1 cellular context compared by ENCODE assay signal in the genomic region with DNA sequence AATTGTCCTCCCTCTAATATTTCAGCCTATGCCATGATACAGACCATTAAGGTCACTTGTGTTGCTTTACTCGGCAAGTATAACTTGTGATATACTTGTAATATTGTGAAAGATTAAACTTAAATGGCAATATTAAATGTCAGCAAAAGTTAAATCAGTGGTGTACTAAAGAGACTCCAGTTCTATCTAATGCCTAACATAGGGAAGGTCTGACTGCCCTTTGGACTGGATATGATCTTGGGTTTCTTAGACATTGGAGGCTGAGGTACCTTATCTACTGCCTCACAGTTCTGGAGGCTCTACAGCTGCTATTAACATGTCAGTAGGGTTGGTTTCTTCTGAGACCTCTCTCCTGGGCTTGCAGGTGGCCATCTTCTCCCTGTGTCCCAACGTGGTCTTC.
TF ChIP-seq lines count a peak whose summit lies in the region.

No MANE protein-coding gene starts in this region.

TF ChIP-seq in K562, 482 proteins besides CTCF, POLR2A, EP300 and RAD21 (continued from another document and continues in another):
- TF ChIP-seq, protein P1, sequence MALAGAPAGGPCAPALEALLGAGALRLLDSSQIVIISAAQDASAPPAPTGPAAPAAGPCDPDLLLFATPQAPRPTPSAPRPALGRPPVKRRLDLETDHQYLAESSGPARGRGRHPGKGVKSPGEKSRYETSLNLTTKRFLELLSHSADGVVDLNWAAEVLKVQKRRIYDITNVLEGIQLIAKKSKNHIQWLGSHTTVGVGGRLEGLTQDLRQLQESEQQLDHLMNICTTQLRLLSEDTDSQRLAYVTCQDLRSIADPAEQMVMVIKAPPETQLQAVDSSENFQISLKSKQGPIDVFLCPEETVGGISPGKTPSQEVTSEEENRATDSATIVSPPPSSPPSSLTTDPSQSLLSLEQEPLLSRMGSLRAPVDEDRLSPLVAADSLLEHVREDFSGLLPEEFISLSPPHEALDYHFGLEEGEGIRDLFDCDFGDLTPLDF (CRISPR knock-in tag; IDR thresholded peaks at IDR 0.05): no peak
- TF ChIP-seq KLF13 (tag; IDR thresholded peaks at IDR 0.05; ENCODE audit: borderline replicate concordance, low read depth) (no peak), SMAD1 (IDR thresholded peaks at IDR 0.05; ENCODE audit: low read depth, low read length, partially characterized antibody) (no peak), ZNF75A (CRISPR knock-in tag; IDR thresholded peaks at IDR 0.05) (no peak), TEAD2 (tag; IDR thresholded peaks at IDR 0.05) (no peak), PTRF (tag; IDR thresholded peaks at IDR 0.05) (no peak), KLF16 (IDR thresholded peaks at IDR 0.05) (peak; percentile 82; the same call in 1 of the 2 replicates), CCAR2 (IDR thresholded peaks at IDR 0.05; ENCODE audit: low read depth, low read length) (no peak), ZNF12 (CRISPR knock-in tag; IDR thresholded peaks at IDR 0.05) (no peak), DPF2 (IDR thresholded peaks at IDR 0.05) (peak; percentile 66), MEF2D (tag; conservative IDR thresholded peaks at IDR 0.05; ENCODE audit: low read depth) (no peak), ZNF174 (CRISPR knock-in tag; IDR thresholded peaks at IDR 0.05) (no peak), CBFA2T2 (conservative IDR thresholded peaks at IDR 0.05) (peak; percentile 92), ZNF57 (CRISPR knock-in tag; IDR thresholded peaks at IDR 0.05) (no peak), ZC3H4 (CRISPR knock-in tag; IDR thresholded peaks at IDR 0.05; ENCODE audit: borderline replicate concordance) (no peak), ZSCAN32 (CRISPR knock-in tag; IDR thresholded peaks at IDR 0.05) (no peak), PHB2 (IDR thresholded peaks at IDR 0.05; ENCODE audit: low read depth) (0 out of 2 replicates have a peak, but pooled peaks have one; percentile 15), ZNF24 (IDR thresholded peaks at IDR 0.05) (no peak), ZNF785 (CRISPR knock-in tag; IDR thresholded peaks at IDR 0.05) (no peak), SMARCB1 (IDR thresholded peaks at IDR 0.05; ENCODE audit: insufficient read length, low read depth) (no peak), HOXB6 (CRISPR knock-in tag; IDR thresholded peaks at IDR 0.05; ENCODE audit: borderline replicate concordance) (no peak), ZNF384 (IDR thresholded peaks at IDR 0.05; ENCODE audit: low read depth, low read length) (no peak), TAL1 (IDR thresholded peaks at IDR 0.05) (peak; percentile 89), PRPF4 (IDR thresholded peaks at IDR 0.05; ENCODE audit: insufficient read depth, low read depth, low read length, poor library complexity, severe bottlenecking) (no peak), ZNF3 (CRISPR knock-in tag; IDR thresholded peaks at IDR 0.05) (no peak)
- TF ChIP-seq, protein P2, sequence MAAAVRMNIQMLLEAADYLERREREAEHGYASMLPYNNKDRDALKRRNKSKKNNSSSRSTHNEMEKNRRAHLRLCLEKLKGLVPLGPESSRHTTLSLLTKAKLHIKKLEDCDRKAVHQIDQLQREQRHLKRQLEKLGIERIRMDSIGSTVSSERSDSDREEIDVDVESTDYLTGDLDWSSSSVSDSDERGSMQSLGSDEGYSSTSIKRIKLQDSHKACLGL (CRISPR knock-in tag; IDR thresholded peaks at IDR 0.05; ENCODE audit: borderline replicate concordance, poor library complexity, severe bottlenecking): no peak
- TF ChIP-seq, protein P3, sequence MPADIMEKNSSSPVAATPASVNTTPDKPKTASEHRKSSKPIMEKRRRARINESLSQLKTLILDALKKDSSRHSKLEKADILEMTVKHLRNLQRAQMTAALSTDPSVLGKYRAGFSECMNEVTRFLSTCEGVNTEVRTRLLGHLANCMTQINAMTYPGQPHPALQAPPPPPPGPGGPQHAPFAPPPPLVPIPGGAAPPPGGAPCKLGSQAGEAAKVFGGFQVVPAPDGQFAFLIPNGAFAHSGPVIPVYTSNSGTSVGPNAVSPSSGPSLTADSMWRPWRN (IDR thresholded peaks at IDR 0.05; ENCODE audit: low read depth): 0 out of 2 replicates have a peak, but pooled peaks have one; percentile 29
- TF ChIP-seq, protein P4, sequence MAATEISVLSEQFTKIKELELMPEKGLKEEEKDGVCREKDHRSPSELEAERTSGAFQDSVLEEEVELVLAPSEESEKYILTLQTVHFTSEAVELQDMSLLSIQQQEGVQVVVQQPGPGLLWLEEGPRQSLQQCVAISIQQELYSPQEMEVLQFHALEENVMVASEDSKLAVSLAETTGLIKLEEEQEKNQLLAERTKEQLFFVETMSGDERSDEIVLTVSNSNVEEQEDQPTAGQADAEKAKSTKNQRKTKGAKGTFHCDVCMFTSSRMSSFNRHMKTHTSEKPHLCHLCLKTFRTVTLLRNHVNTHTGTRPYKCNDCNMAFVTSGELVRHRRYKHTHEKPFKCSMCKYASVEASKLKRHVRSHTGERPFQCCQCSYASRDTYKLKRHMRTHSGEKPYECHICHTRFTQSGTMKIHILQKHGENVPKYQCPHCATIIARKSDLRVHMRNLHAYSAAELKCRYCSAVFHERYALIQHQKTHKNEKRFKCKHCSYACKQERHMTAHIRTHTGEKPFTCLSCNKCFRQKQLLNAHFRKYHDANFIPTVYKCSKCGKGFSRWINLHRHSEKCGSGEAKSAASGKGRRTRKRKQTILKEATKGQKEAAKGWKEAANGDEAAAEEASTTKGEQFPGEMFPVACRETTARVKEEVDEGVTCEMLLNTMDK (IDR thresholded peaks at IDR 0.05; ENCODE audit: borderline replicate concordance, insufficient read depth, low read depth, low read length, poor library complexity, severe bottlenecking): no peak
- TF ChIP-seq, protein P5, sequence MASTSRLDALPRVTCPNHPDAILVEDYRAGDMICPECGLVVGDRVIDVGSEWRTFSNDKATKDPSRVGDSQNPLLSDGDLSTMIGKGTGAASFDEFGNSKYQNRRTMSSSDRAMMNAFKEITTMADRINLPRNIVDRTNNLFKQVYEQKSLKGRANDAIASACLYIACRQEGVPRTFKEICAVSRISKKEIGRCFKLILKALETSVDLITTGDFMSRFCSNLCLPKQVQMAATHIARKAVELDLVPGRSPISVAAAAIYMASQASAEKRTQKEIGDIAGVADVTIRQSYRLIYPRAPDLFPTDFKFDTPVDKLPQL (IDR thresholded peaks at IDR 0.05; ENCODE audit: extremely low read depth, insufficient read length): no peak
- TF ChIP-seq, protein P6, sequence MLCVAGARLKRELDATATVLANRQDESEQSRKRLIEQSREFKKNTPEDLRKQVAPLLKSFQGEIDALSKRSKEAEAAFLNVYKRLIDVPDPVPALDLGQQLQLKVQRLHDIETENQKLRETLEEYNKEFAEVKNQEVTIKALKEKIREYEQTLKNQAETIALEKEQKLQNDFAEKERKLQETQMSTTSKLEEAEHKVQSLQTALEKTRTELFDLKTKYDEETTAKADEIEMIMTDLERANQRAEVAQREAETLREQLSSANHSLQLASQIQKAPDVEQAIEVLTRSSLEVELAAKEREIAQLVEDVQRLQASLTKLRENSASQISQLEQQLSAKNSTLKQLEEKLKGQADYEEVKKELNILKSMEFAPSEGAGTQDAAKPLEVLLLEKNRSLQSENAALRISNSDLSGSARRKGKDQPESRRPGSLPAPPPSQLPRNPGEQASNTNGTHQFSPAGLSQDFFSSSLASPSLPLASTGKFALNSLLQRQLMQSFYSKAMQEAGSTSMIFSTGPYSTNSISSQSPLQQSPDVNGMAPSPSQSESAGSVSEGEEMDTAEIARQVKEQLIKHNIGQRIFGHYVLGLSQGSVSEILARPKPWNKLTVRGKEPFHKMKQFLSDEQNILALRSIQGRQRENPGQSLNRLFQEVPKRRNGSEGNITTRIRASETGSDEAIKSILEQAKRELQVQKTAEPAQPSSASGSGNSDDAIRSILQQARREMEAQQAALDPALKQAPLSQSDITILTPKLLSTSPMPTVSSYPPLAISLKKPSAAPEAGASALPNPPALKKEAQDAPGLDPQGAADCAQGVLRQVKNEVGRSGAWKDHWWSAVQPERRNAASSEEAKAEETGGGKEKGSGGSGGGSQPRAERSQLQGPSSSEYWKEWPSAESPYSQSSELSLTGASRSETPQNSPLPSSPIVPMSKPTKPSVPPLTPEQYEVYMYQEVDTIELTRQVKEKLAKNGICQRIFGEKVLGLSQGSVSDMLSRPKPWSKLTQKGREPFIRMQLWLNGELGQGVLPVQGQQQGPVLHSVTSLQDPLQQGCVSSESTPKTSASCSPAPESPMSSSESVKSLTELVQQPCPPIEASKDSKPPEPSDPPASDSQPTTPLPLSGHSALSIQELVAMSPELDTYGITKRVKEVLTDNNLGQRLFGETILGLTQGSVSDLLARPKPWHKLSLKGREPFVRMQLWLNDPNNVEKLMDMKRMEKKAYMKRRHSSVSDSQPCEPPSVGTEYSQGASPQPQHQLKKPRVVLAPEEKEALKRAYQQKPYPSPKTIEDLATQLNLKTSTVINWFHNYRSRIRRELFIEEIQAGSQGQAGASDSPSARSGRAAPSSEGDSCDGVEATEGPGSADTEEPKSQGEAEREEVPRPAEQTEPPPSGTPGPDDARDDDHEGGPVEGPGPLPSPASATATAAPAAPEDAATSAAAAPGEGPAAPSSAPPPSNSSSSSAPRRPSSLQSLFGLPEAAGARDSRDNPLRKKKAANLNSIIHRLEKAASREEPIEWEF (CRISPR knock-in tag; IDR thresholded peaks at IDR 0.05): no peak
- TF ChIP-seq, protein P7, sequence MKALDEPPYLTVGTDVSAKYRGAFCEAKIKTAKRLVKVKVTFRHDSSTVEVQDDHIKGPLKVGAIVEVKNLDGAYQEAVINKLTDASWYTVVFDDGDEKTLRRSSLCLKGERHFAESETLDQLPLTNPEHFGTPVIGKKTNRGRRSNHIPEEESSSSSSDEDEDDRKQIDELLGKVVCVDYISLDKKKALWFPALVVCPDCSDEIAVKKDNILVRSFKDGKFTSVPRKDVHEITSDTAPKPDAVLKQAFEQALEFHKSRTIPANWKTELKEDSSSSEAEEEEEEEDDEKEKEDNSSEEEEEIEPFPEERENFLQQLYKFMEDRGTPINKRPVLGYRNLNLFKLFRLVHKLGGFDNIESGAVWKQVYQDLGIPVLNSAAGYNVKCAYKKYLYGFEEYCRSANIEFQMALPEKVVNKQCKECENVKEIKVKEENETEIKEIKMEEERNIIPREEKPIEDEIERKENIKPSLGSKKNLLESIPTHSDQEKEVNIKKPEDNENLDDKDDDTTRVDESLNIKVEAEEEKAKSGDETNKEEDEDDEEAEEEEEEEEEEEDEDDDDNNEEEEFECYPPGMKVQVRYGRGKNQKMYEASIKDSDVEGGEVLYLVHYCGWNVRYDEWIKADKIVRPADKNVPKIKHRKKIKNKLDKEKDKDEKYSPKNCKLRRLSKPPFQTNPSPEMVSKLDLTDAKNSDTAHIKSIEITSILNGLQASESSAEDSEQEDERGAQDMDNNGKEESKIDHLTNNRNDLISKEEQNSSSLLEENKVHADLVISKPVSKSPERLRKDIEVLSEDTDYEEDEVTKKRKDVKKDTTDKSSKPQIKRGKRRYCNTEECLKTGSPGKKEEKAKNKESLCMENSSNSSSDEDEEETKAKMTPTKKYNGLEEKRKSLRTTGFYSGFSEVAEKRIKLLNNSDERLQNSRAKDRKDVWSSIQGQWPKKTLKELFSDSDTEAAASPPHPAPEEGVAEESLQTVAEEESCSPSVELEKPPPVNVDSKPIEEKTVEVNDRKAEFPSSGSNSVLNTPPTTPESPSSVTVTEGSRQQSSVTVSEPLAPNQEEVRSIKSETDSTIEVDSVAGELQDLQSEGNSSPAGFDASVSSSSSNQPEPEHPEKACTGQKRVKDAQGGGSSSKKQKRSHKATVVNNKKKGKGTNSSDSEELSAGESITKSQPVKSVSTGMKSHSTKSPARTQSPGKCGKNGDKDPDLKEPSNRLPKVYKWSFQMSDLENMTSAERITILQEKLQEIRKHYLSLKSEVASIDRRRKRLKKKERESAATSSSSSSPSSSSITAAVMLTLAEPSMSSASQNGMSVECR (CRISPR knock-in tag; IDR thresholded peaks at IDR 0.05): no peak
- TF ChIP-seq, protein P8, sequence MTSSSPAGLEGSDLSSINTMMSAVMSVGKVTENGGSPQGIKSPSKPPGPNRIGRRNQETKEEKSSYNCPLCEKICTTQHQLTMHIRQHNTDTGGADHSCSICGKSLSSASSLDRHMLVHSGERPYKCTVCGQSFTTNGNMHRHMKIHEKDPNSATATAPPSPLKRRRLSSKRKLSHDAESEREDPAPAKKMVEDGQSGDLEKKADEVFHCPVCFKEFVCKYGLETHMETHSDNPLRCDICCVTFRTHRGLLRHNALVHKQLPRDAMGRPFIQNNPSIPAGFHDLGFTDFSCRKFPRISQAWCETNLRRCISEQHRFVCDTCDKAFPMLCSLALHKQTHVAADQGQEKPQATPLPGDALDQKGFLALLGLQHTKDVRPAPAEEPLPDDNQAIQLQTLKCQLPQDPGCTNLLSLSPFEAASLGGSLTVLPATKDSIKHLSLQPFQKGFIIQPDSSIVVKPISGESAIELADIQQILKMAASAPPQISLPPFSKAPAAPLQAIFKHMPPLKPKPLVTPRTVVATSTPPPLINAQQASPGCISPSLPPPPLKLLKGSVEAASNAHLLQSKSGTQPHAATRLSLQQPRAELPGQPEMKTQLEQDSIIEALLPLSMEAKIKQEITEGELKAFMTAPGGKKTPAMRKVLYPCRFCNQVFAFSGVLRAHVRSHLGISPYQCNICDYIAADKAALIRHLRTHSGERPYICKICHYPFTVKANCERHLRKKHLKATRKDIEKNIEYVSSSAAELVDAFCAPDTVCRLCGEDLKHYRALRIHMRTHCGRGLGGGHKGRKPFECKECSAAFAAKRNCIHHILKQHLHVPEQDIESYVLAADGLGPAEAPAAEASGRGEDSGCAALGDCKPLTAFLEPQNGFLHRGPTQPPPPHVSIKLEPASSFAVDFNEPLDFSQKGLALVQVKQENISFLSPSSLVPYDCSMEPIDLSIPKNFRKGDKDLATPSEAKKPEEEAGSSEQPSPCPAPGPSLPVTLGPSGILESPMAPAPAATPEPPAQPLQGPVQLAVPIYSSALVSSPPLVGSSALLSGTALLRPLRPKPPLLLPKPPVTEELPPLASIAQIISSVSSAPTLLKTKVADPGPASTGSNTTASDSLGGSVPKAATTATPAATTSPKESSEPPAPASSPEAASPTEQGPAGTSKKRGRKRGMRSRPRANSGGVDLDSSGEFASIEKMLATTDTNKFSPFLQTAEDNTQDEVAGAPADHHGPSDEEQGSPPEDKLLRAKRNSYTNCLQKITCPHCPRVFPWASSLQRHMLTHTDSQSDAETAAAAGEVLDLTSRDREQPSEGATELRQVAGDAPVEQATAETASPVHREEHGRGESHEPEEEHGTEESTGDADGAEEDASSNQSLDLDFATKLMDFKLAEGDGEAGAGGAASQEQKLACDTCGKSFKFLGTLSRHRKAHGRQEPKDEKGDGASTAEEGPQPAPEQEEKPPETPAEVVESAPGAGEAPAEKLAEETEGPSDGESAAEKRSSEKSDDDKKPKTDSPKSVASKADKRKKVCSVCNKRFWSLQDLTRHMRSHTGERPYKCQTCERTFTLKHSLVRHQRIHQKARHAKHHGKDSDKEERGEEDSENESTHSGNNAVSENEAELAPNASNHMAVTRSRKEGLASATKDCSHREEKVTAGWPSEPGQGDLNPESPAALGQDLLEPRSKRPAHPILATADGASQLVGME (CRISPR knock-in tag; IDR thresholded peaks at IDR 0.05): no peak
- TF ChIP-seq, protein P9, sequence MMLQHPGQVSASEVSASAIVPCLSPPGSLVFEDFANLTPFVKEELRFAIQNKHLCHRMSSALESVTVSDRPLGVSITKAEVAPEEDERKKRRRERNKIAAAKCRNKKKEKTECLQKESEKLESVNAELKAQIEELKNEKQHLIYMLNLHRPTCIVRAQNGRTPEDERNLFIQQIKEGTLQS (IDR thresholded peaks at IDR 0.05): no peak
- TF ChIP-seq, protein P9 (CRISPR knock-in tag; conservative IDR thresholded peaks at IDR 0.05): no peak
- TF ChIP-seq, protein P10, sequence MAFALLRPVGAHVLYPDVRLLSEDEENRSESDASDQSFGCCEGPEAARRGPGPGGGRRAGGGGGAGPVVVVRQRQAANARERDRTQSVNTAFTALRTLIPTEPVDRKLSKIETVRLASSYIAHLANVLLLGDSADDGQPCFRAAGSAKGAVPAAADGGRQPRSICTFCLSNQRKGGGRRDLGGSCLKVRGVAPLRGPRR (CRISPR knock-in tag; IDR thresholded peaks at IDR 0.05): no peak
